Comparison of ENCODE assay signal across 2 cellular contexts in the genomic region with DNA sequence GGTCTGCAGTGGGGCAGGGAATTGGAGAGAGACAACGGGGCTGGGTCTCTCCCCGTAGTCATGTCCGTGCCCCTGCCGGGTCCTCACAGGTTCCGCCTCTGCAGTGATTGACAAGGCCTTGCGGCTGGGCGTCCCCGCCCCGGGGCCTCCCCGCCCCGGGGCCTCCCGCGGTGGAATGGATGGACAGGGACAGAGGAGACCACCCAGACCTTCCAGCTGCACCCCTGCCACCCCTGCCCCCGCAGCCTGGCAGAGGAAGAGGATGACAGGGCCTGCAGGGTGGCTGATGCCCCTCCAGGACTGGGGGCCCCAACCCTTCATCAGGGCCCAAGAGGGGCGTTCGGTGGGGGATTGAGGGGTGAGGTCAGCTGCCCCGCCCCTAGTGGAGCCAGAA.
TF ChIP-seq lines count a peak whose summit lies in the region.

No MANE protein-coding gene starts in this region.

TF ChIP-seq in HCT116, 20 proteins besides CTCF, POLR2A, EP300 and RAD21 (continued from another document):
- TF ChIP-seq ZFX (IDR thresholded peaks at IDR 0.05) = 0 out of 2 replicates have a peak, but pooled peaks have one; percentile 28
TF ChIP-seq in HCT116: peak in this region for 1.

TF ChIP-seq in K562, 482 proteins besides CTCF, POLR2A, EP300 and RAD21 (continued from another document and continues in another):
- 0 out of 2 replicates have a peak, but pooled peaks have one; percentile 6 for TF ChIP-seq TOE1 (IDR thresholded peaks at IDR 0.05; ENCODE audit: borderline replicate concordance)
- TF ChIP-seq TOE1 (CRISPR knock-in tag; IDR thresholded peaks at IDR 0.05; ENCODE audit: borderline replicate concordance, low read depth) = no peak
- TF ChIP-seq, protein P1, sequence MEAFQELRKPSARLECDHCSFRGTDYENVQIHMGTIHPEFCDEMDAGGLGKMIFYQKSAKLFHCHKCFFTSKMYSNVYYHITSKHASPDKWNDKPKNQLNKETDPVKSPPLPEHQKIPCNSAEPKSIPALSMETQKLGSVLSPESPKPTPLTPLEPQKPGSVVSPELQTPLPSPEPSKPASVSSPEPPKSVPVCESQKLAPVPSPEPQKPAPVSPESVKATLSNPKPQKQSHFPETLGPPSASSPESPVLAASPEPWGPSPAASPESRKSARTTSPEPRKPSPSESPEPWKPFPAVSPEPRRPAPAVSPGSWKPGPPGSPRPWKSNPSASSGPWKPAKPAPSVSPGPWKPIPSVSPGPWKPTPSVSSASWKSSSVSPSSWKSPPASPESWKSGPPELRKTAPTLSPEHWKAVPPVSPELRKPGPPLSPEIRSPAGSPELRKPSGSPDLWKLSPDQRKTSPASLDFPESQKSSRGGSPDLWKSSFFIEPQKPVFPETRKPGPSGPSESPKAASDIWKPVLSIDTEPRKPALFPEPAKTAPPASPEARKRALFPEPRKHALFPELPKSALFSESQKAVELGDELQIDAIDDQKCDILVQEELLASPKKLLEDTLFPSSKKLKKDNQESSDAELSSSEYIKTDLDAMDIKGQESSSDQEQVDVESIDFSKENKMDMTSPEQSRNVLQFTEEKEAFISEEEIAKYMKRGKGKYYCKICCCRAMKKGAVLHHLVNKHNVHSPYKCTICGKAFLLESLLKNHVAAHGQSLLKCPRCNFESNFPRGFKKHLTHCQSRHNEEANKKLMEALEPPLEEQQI (IDR thresholded peaks at IDR 0.05) = no peak
- TF ChIP-seq MITF (IDR thresholded peaks at IDR 0.05) = no peak
- TF ChIP-seq ZNF551 (CRISPR knock-in tag; IDR thresholded peaks at IDR 0.05) = no peak
- TF ChIP-seq POLR2G (IDR thresholded peaks at IDR 0.05; ENCODE audit: low read depth, low read length) = peak; percentile 39; the same call in 1 of the 2 replicates
- TF ChIP-seq JUND (IDR thresholded peaks at IDR 0.05; ENCODE audit: borderline replicate concordance, low read depth, low read length) = no peak
- TF ChIP-seq JUND (tag; IDR thresholded peaks at IDR 0.05; ENCODE audit: borderline replicate concordance, low read depth, low read length) = no peak
- TF ChIP-seq FOXP1 (CRISPR knock-in tag; IDR thresholded peaks at IDR 0.05) = no peak
- TF ChIP-seq PHF20 (IDR thresholded peaks at IDR 0.05; ENCODE audit: partially characterized antibody) = no peak
- TF ChIP-seq, protein P2, sequence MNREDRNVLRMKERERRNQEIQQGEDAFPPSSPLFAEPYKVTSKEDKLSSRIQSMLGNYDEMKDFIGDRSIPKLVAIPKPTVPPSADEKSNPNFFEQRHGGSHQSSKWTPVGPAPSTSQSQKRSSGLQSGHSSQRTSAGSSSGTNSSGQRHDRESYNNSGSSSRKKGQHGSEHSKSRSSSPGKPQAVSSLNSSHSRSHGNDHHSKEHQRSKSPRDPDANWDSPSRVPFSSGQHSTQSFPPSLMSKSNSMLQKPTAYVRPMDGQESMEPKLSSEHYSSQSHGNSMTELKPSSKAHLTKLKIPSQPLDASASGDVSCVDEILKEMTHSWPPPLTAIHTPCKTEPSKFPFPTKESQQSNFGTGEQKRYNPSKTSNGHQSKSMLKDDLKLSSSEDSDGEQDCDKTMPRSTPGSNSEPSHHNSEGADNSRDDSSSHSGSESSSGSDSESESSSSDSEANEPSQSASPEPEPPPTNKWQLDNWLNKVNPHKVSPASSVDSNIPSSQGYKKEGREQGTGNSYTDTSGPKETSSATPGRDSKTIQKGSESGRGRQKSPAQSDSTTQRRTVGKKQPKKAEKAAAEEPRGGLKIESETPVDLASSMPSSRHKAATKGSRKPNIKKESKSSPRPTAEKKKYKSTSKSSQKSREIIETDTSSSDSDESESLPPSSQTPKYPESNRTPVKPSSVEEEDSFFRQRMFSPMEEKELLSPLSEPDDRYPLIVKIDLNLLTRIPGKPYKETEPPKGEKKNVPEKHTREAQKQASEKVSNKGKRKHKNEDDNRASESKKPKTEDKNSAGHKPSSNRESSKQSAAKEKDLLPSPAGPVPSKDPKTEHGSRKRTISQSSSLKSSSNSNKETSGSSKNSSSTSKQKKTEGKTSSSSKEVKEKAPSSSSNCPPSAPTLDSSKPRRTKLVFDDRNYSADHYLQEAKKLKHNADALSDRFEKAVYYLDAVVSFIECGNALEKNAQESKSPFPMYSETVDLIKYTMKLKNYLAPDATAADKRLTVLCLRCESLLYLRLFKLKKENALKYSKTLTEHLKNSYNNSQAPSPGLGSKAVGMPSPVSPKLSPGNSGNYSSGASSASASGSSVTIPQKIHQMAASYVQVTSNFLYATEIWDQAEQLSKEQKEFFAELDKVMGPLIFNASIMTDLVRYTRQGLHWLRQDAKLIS (CRISPR knock-in tag; IDR thresholded peaks at IDR 0.05) = no peak
- no peak for TF ChIP-seq PHF21A (IDR thresholded peaks at IDR 0.05; ENCODE audit: borderline replicate concordance, low read depth)
- no peak for TF ChIP-seq CGGBP1 (CRISPR knock-in tag; IDR thresholded peaks at IDR 0.05)
- TF ChIP-seq MAX (CRISPR knock-in tag; IDR thresholded peaks at IDR 0.05) = 0 out of 2 replicates have a peak, but pooled peaks have one; percentile 2
- TF ChIP-seq NFRKB (IDR thresholded peaks at IDR 0.05; ENCODE audit: low read depth) = no peak
- no peak for TF ChIP-seq NR2C2 (CRISPR knock-in tag; IDR thresholded peaks at IDR 0.05)
- TF ChIP-seq NR2C2 (tag; IDR thresholded peaks at IDR 0.05) = 0 out of 2 replicates have a peak, but pooled peaks have one; percentile 14
- TF ChIP-seq SLC30A9 (CRISPR knock-in tag; IDR thresholded peaks at IDR 0.05) = no peak
- TF ChIP-seq, protein P3, sequence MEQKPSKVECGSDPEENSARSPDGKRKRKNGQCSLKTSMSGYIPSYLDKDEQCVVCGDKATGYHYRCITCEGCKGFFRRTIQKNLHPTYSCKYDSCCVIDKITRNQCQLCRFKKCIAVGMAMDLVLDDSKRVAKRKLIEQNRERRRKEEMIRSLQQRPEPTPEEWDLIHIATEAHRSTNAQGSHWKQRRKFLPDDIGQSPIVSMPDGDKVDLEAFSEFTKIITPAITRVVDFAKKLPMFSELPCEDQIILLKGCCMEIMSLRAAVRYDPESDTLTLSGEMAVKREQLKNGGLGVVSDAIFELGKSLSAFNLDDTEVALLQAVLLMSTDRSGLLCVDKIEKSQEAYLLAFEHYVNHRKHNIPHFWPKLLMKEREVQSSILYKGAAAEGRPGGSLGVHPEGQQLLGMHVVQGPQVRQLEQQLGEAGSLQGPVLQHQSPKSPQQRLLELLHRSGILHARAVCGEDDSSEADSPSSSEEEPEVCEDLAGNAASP (IDR thresholded peaks at IDR 0.05) = no peak
- 0 out of 2 replicates have a peak, but pooled peaks have one; percentile 2 for TF ChIP-seq RB1 (IDR thresholded peaks at IDR 0.05; ENCODE audit: low read depth)
- TF ChIP-seq, protein P4, sequence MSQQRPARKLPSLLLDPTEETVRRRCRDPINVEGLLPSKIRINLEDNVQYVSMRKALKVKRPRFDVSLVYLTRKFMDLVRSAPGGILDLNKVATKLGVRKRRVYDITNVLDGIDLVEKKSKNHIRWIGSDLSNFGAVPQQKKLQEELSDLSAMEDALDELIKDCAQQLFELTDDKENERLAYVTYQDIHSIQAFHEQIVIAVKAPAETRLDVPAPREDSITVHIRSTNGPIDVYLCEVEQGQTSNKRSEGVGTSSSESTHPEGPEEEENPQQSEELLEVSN (IDR thresholded peaks at IDR 0.05; ENCODE audit: borderline replicate concordance in 1 of 2, extremely low read depth in 1 of 2, insufficient read depth in 1 of 2, insufficient read length in 1 of 2, low read depth in 1 of 2, low read length in 1 of 2, poor library complexity in 1 of 2, severe bottlenecking in 1 of 2) = no peak
- TF ChIP-seq ZNF717 (CRISPR knock-in tag; IDR thresholded peaks at IDR 0.05) = no peak
- TF ChIP-seq ZBTB1 (CRISPR knock-in tag; IDR thresholded peaks at IDR 0.05; ENCODE audit: borderline replicate concordance, low read depth) = no peak
- TF ChIP-seq, protein P5, sequence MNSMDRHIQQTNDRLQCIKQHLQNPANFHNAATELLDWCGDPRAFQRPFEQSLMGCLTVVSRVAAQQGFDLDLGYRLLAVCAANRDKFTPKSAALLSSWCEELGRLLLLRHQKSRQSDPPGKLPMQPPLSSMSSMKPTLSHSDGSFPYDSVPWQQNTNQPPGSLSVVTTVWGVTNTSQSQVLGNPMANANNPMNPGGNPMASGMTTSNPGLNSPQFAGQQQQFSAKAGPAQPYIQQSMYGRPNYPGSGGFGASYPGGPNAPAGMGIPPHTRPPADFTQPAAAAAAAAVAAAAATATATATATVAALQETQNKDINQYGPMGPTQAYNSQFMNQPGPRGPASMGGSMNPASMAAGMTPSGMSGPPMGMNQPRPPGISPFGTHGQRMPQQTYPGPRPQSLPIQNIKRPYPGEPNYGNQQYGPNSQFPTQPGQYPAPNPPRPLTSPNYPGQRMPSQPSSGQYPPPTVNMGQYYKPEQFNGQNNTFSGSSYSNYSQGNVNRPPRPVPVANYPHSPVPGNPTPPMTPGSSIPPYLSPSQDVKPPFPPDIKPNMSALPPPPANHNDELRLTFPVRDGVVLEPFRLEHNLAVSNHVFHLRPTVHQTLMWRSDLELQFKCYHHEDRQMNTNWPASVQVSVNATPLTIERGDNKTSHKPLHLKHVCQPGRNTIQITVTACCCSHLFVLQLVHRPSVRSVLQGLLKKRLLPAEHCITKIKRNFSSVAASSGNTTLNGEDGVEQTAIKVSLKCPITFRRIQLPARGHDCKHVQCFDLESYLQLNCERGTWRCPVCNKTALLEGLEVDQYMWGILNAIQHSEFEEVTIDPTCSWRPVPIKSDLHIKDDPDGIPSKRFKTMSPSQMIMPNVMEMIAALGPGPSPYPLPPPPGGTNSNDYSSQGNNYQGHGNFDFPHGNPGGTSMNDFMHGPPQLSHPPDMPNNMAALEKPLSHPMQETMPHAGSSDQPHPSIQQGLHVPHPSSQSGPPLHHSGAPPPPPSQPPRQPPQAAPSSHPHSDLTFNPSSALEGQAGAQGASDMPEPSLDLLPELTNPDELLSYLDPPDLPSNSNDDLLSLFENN (IDR thresholded peaks at IDR 0.05; ENCODE audit: low read depth in 2 of 2, low read length in 2 of 2) = no peak
- no peak for TF ChIP-seq ZNF197 (CRISPR knock-in tag; IDR thresholded peaks at IDR 0.05; ENCODE audit: low read depth)
- TF ChIP-seq, protein P6, sequence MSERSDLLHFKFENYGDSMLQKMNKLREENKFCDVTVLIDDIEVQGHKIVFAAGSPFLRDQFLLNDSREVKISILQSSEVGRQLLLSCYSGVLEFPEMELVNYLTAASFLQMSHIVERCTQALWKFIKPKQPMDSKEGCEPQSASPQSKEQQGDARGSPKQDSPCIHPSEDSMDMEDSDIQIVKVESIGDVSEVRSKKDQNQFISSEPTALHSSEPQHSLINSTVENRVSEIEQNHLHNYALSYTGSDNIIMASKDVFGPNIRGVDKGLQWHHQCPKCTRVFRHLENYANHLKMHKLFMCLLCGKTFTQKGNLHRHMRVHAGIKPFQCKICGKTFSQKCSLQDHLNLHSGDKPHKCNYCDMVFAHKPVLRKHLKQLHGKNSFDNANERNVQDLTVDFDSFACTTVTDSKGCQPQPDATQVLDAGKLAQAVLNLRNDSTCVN (CRISPR knock-in tag; IDR thresholded peaks at IDR 0.05) = no peak
- TF ChIP-seq RBBP5 (IDR thresholded peaks at IDR 0.05; ENCODE audit: borderline replicate concordance, insufficient read depth, low read length, poor library complexity, severe bottlenecking) = peak; percentile 35
- peak; percentile 74; the same call in 1 of the 2 replicates for TF ChIP-seq ZNF511 (CRISPR knock-in tag; IDR thresholded peaks at IDR 0.05)
- TF ChIP-seq ZBTB8A (IDR thresholded peaks at IDR 0.05; ENCODE audit: partially characterized antibody) = no peak
- TF ChIP-seq LEF1 (IDR thresholded peaks at IDR 0.05) = 0 out of 2 replicates have a peak, but pooled peaks have one; percentile 5
- no peak for TF ChIP-seq CBX5 (IDR thresholded peaks at IDR 0.05; ENCODE audit: borderline replicate concordance, low read depth)
- TF ChIP-seq DMBX1 (CRISPR knock-in tag; IDR thresholded peaks at IDR 0.05; ENCODE audit: borderline replicate concordance) = no peak
- no peak for TF ChIP-seq ZNF76 (CRISPR knock-in tag; IDR thresholded peaks at IDR 0.05; ENCODE audit: borderline replicate concordance)
- TF ChIP-seq, protein P7, sequence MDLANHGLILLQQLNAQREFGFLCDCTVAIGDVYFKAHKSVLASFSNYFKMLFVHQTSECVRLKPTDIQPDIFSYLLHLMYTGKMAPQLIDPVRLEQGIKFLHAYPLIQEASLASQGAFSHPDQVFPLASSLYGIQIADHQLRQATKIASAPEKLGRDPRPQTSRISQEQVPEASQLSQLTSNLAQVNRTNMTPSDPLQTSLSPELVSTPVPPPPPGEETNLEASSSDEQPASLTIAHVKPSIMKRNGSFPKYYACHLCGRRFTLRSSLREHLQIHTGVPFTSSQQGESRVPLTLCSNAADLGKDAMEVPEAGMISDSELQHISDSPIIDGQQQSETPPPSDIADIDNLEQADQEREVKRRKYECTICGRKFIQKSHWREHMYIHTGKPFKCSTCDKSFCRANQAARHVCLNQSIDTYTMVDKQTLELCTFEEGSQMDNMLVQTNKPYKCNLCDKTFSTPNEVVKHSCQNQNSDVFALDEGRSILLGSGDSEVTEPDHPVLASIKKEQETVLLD (IDR thresholded peaks at IDR 0.05) = no peak
- TF ChIP-seq, protein P8, sequence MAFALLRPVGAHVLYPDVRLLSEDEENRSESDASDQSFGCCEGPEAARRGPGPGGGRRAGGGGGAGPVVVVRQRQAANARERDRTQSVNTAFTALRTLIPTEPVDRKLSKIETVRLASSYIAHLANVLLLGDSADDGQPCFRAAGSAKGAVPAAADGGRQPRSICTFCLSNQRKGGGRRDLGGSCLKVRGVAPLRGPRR (CRISPR knock-in tag; IDR thresholded peaks at IDR 0.05) = no peak
